ENCODE assay signal across 10 cellular contexts in the genomic region with DNA sequence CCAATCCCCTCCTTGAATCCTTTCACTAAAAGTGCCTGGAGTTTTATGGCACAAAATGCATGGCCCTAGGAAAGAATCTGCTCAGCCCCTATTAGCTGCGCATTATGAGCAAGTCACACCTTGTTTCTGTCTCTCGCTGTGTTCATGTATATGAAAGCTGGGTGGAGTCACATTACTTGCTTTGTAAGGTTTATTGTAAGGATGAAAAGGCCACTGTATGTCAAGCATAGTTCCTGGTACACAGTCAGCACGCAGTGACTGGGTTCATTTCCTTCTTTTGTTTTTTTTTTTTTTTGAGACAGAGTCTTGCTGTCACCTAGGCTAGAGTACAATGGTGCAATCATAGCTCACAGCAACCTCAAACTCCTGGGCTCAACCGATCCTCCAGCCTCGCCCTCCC. TPM values are rescaled to one million over a fixed set of nuclear protein-coding genes. Genes with fewer than 3 reads are reported as not detected.
DNase-seq lines count a peak whose midpoint lies in the region; ATAC-seq, FAIRE-seq and TF ChIP-seq lines count a peak whose summit lies in the region.
"Had no signal": no experiment of that assay in that cellular context is flagged by ENCODE, and none has a peak within 500 bp of the region (broad histone marks: within the 10 kb centered on the region; RNA-seq: fewer than 3 reads in every experiment).

No MANE protein-coding gene starts in this region.

- H3K36me3 Mint-ChIP-seq in activated CD4-positive, alpha-beta memory T cell treated with anti-CD3 and anti-CD28 coated beads for 36 hours: no peaks in the 10 kb centered on the region

- no peaks in the 10 kb centered on the region for H3K9me3 Mint-ChIP-seq in activated CD4-positive, alpha-beta memory T cell treated with anti-CD3 and anti-CD28 coated beads for 36 hours

- 87 to 94% methylated on average over 5 of the region's 5 CpGs for WGBS in pancreas, 2 donors

- no peaks in the 10 kb centered on the region for H3K27me3 Mint-ChIP-seq in activated CD4-positive, alpha-beta memory T cell treated with anti-CD3 and anti-CD28 coated beads for 36 hours

- no peak for TF ChIP-seq POLR2A in gastrocnemius medialis (IDR thresholded peaks at IDR 0.05)

- intact Hi-C loops in activated CD4-positive, alpha-beta memory T cell treated with anti-CD3 and anti-CD28 coated beads for 36 hours (cut with micrococcal nuclease): no loop called here
- intact Hi-C loops in pancreas (cut with DNase I) (no loop called here), gastrocnemius medialis (cut with DNase I; ENCODE audit: low total_unique reads) (no loop called here)

- H3K4me1 Mint-ChIP-seq in activated CD4-positive, alpha-beta memory T cell treated with anti-CD3 and anti-CD28 coated beads for 36 hours (ENCODE audit: low read depth): peaks cover 8% of the 10 kb centered on the region

- in situ Hi-C loops in gastrocnemius medialis (cut with MboI; ENCODE audit: low sequenced_read_pairs in 4 of 4): no loop called here

- H3K4me1 ChIP-seq in pancreas (no peaks in the 10 kb centered on the region), gastrocnemius medialis (no peaks in the 10 kb centered on the region)

- H3K4me3 ChIP-seq in pancreas (no peak overlapping the region), gastrocnemius medialis (no peak overlapping the region)

- DNase-seq in NCI-H2029 (lab: John Stamatoyannopoulos, UW): peak; percentile 17
- DNase-seq in NCI-H2029 treated with DMSO at 0.1 percent for 48 hours (lab: John Stamatoyannopoulos, UW): no peak
- peak; percentile 11 for DNase-seq in activated CD4-positive, alpha-beta memory T cell treated with anti-CD3 and anti-CD28 coated beads for 36 hours
- no peak for DNase-seq in pancreas
- DNase-seq in cortex of kidney (lab: John Stamatoyannopoulos, UW): no peak
- DNase-seq in AG08395 (ENCODE audit: low spot score): no peak
- DNase-seq in gastrocnemius medialis: no peak
- DNase-seq: stimulated activated CD4-positive, alpha-beta T cell treated with anti-CD3 and anti-CD28 coated beads, Interleukin-4, amount 100 ng/mL, for 1 hour had no signal

- H3K27ac ChIP-seq in pancreas (no peak overlapping the region), gastrocnemius medialis (no peak overlapping the region)

- H3K36me3 ChIP-seq in pancreas (no peaks in the 10 kb centered on the region), gastrocnemius medialis (no peaks in the 10 kb centered on the region)

- CTCF ChIA-PET in activated CD4-positive, alpha-beta memory T cell treated with anti-CD3 and anti-CD28 coated beads for 36 hours (lab: Charles Lee): interaction anchor here (1.3 to 1.5 kb wide), 2 partner anchors 116 to 117 kb away, joined by 3 to 4 read pairs; no protein-coding TSS in a partner anchor

- H3K9me3 ChIP-seq in pancreas (no peaks in the 10 kb centered on the region), gastrocnemius medialis (no peaks in the 10 kb centered on the region)

- peak; percentile 26 for FAIRE-seq in pancreas (lab: Jason Lieb, UNC)
- FAIRE-seq: A204.1 had no signal

- H3K27ac Mint-ChIP-seq in activated CD4-positive, alpha-beta memory T cell treated with anti-CD3 and anti-CD28 coated beads for 36 hours: no peak overlapping the region

- no peak overlapping the region for H3K4me3 Mint-ChIP-seq in activated CD4-positive, alpha-beta memory T cell treated with anti-CD3 and anti-CD28 coated beads for 36 hours

- TF ChIP-seq CTCF in pancreas (IDR thresholded peaks at IDR 0.05): no peak
- TF ChIP-seq CTCF in gastrocnemius medialis (IDR thresholded peaks at IDR 0.05 in 4 of 5, conservative IDR thresholded peaks at IDR 0.05 in 1 of 5): no peak

- ATAC-seq in HG03432 (IDR thresholded peaks at IDR 0.05; ENCODE audit: unreplicated experiment) (peak; percentile 50), pancreas (peak in 2 of 4 donors; percentile 58 to 79), gastrocnemius medialis (no peak)

- POLR2A ChIA-PET in activated CD4-positive, alpha-beta memory T cell treated with anti-CD3 and anti-CD28 coated beads for 36 hours (lab: Charles Lee): no interaction called here

- H3K27me3 ChIP-seq in pancreas (no peaks in the 10 kb centered on the region), gastrocnemius medialis (no peaks in the 10 kb centered on the region)

RNA-seq across cellular contexts. Expression of gene SLC9A1, which starts 6.7 kb away (rescaled TPM):
- total RNA-seq in activated CD4-positive, alpha-beta memory T cell treated with anti-CD3 and anti-CD28 coated beads for 36 hours: 10 to 100 TPM; 16.0 to 17.8 TPM
- total RNA-seq in pancreas (10 to 100 TPM in 4 of 6 donors, 1 to 10 TPM in 2; 8.3 to 20.6 (median 11.1) TPM), gastrocnemius medialis (1 to 10 TPM; 2.5 to 4.3 (median 3.7) TPM)
- 10 to 100 TPM in 1 of 2 donors, 1 to 10 TPM in 1; 9.8 to 15.0 TPM for polyA plus RNA-seq in pancreas

Comparison
In these comparisons a context has a peak if more than half of its experiments do, and no peak if none do; other contexts are left out.
1. DNase-seq: peak in NCI-H2029 (single experiment) and activated CD4-positive, alpha-beta memory T cell treated with anti-CD3 and anti-CD28 coated beads for 36 hours (single experiment); none in NCI-H2029 treated with DMSO at 0.1 percent for 48 hours (single experiment), pancreas (0 of 6), cortex of kidney (single experiment), AG08395 (single experiment) and gastrocnemius medialis (0 of 2).